ENCODE assay signal across 12 cellular contexts in the genomic region with DNA sequence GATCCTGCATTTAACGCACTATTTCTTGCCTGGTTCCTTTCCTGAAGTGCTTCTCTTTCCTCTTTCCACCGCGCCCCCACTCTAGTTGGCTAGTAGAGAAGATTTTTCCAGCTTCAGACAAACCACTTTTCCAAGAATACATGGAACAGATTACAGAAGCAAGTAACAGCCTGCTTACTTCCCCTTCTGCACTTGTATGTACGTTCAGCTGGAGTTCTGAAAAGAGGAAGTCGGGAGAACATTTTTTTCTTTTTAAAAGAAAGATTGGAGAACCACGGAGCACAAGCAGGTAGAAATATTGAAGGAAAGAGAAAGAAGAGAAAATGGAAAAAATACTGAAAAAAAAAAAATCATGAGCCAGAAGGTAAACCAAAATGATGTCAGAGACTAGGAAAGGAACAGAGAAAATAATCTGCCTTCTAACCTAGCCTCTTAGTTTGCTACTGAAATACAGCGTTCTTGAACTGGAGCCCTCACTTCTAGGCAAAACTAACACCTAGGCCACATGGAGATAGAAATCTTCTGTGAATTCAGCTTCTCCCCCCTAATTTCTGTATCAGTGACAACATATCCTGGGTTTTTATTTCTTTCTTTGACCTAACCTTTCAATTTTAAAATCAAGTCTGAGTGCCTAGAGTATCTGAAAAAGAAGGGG.
DNase-seq lines count a peak whose midpoint lies in the region; ATAC-seq and TF ChIP-seq lines count a peak whose summit lies in the region.
"Had no signal": no experiment of that assay in that cellular context is flagged by ENCODE, and none has a peak within 500 bp of the region (broad histone marks: within the 10 kb centered on the region; RNA-seq: fewer than 3 reads in every experiment).

No MANE protein-coding gene starts in this region.

- no peaks in the 10 kb centered on the region for H4K20me1 ChIP-seq in DOHH2 (ENCODE audit: control insufficient read depth, insufficient read depth, low read depth, low read length)

- H3K4me2 ChIP-seq in DOHH2 (ENCODE audit: low read length), result peak overlapping the region; percentile 68

- DNase-seq in RPMI8226, result peak; percentile 17
- peak; percentile 72 for DNase-seq in medulla oblongata (ENCODE audit: extremely low spot score)
- no peak for DNase-seq in NK-92 (lab: John Stamatoyannopoulos, UW; ENCODE audit: unreplicated experiment)
- no peak for DNase-seq in islet precursor cell
- no peak for DNase-seq in effector CD4-positive, alpha-beta T cell
- DNase-seq: CD4-positive, alpha-beta T cell; central memory CD4-positive, alpha-beta T cell; NCI-H82 had no signal

- H3K79me2 ChIP-seq in DOHH2 (ENCODE audit: control insufficient read depth, low read length), result no peaks in the 10 kb centered on the region

- peaks cover 45% of the 10 kb centered on the region for H3K4me1 ChIP-seq in DOHH2 (ENCODE audit: control insufficient read depth, low read length)

- no peaks in the 10 kb centered on the region for H3K36me3 ChIP-seq in DOHH2 (ENCODE audit: control insufficient read depth, low read length)

- H3K9me3 ChIP-seq in DOHH2 (ENCODE audit: control insufficient read depth, insufficient read depth, low read length), result no peaks in the 10 kb centered on the region

- no peaks in the 10 kb centered on the region for H3K27me3 ChIP-seq in DOHH2 (ENCODE audit: control insufficient read depth, low read length)

- TF ChIP-seq CTCF in DOHH2 (IDR thresholded peaks at IDR 0.05; ENCODE audit: low read depth, low read length, poor library complexity, severe bottlenecking), result no peak

- peak overlapping the region; percentile 41 for H3K27ac ChIP-seq in DOHH2 (ENCODE audit: low read depth, low read length)

- H3K4me3 ChIP-seq in DOHH2 (ENCODE audit: low read length), result peak overlapping the region; percentile 51
- H3K4me3 ChIP-seq: lung had no signal

- peak; percentile 61 for ATAC-seq in GM21529 (IDR thresholded peaks at IDR 0.05; ENCODE audit: unreplicated experiment)
- no peak for ATAC-seq in HG03025 (IDR thresholded peaks at IDR 0.05; ENCODE audit: low FRiP score, unreplicated experiment)

- peaks cover 6% of the 10 kb centered on the region; the same call in 1 of the 2 replicates for H3F3A ChIP-seq in DOHH2 (ENCODE audit: control insufficient read depth, insufficient read depth)

- H3K9me2 ChIP-seq in DOHH2 (replicated peaks; ENCODE audit: control insufficient read depth, low read length), result no peaks in the 10 kb centered on the region

Comparison
In these comparisons a context has a peak if more than half of its experiments do, and no peak if none do; other contexts are left out.
1. DNase-seq: peak in RPMI8226 (single experiment) and medulla oblongata (single experiment); none in NK-92 (single experiment), islet precursor cell (single experiment) and effector CD4-positive, alpha-beta T cell (single experiment).